In the genomic region with DNA sequence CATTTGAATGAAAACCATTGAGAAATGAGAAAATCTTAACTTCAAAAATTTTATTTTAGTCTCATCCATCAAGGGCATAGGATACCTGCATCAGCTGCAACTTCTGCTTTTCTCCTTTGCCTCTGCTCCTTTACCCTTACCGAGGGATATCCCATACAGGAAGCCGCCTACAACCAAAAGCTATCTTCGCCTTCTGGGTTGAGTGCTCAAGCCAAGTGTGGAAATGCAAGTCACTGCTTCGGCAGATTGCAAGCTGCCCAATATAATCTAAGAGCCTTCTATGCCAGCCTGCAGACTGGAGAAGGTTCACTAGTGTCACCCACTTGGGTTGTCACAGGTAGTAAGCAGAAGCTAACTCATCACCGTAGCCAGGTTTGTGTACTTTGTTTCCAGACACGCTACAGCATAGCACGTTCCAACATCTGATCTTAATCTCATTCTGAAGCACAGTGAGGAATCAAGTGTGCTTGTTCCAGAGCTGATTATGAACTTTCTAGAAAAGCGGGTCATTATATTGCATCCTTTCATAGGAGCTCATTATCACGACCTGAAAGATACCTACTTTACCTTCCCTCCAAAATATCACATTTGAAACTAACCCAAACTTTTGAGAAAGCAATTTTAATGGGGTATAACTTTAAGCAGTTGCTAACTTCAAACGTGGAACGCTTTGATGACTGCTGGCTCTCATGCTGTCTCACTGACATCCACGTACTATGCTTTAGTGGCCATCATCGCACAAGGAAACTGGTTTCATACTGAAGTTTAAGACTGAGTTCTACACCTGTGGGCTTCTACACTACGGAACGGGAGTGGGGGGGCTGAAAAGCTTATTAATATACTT, we compare ENCODE assay signal across 8 cellular contexts. TPM values are rescaled to one million over a fixed set of nuclear protein-coding genes. Genes with fewer than 3 reads are reported as not detected.
DNase-seq lines count a peak whose midpoint lies in the region; ATAC-seq and TF ChIP-seq lines count a peak whose summit lies in the region.

No MANE protein-coding gene starts in this region.

- no peaks in the 10 kb centered on the region for H3K9me3 Mint-ChIP-seq in chondrocyte (ENCODE audit: low read depth)
- peaks cover 0 to 4% (median 0%) of the 10 kb centered on the region in 9 donors for H3K9me3 Mint-ChIP-seq in naive thymus-derived CD8-positive, alpha-beta T cell

- no peaks in the 10 kb centered on the region for H3K27me3 Mint-ChIP-seq in chondrocyte (ENCODE audit: low read depth)
- peaks cover 0 to 7% (median 0%) of the 10 kb centered on the region in 5 donors for H3K27me3 Mint-ChIP-seq in naive thymus-derived CD8-positive, alpha-beta T cell

- H3K4me1 Mint-ChIP-seq in chondrocyte (ENCODE audit: low read depth) = peaks cover 32% of the 10 kb centered on the region
- H3K4me1 Mint-ChIP-seq in naive thymus-derived CD8-positive, alpha-beta T cell = peaks cover 27 to 48% (median 43%) of the 10 kb centered on the region in 4 donors

- TF ChIP-seq POLR2A in GM15510 (IDR thresholded peaks at IDR 0.05; ENCODE audit: borderline replicate concordance, extremely low read depth, insufficient read length) = peak; percentile 31

- peak overlapping the region; percentile 76 for H3K27ac Mint-ChIP-seq in chondrocyte (ENCODE audit: unreplicated experiment)
- peak overlapping the region; percentile 57 to 99 (median 78) for H3K27ac Mint-ChIP-seq in naive thymus-derived CD8-positive, alpha-beta T cell

- H3K4me3 Mint-ChIP-seq in chondrocyte (ENCODE audit: unreplicated experiment) = peak overlapping the region; percentile 90
- peak overlapping the region; percentile 84 to 100 (median 96) for H3K4me3 Mint-ChIP-seq in naive thymus-derived CD8-positive, alpha-beta T cell

- POLR2A ChIA-PET in naive thymus-derived CD8-positive, alpha-beta T cell (lab: Charles Lee) = interaction anchor here (0.5 to 28.6 kb wide), 22 partner anchors 5 to 505 kb away, joined by 3 to 596 read pairs (median 4); a partner anchor contains a TSS

- no peak for DNase-seq in chondrocyte (ENCODE audit: low spot score)
- DNase-seq in naive thymus-derived CD8-positive, alpha-beta T cell = peak in 6 of 10 donors; percentile 33 to 54 (median 47)
- DNase-seq in DMS79 treated with DMSO at 0.1 percent for 48 hours (lab: John Stamatoyannopoulos, UW) = no peak

- peak; percentile 3 to 13 for ATAC-seq in naive thymus-derived CD8-positive, alpha-beta T cell
- no peak for ATAC-seq in GM21529 (IDR thresholded peaks at IDR 0.05; ENCODE audit: unreplicated experiment)
- no peak for ATAC-seq in GM21447 (IDR thresholded peaks at IDR 0.05; ENCODE audit: unreplicated experiment)
- ATAC-seq in HG03139 (IDR thresholded peaks at IDR 0.05; ENCODE audit: unreplicated experiment) = no peak

- peaks cover 23% of the 10 kb centered on the region for H3K36me3 Mint-ChIP-seq in chondrocyte (ENCODE audit: low read depth)
- peaks cover 18 to 44% (median 22%) of the 10 kb centered on the region in 3 donors for H3K36me3 Mint-ChIP-seq in naive thymus-derived CD8-positive, alpha-beta T cell

- no peak for TF ChIP-seq CTCF in chondrocyte (IDR thresholded peaks at IDR 0.05)

TF ChIP-seq in PFSK-1, 5 proteins besides CTCF, POLR2A, EP300 and RAD21:
- TF ChIP-seq POLR2AphosphoS5 (IDR thresholded peaks at IDR 0.05; ENCODE audit: low read depth, low read length) = peak; percentile 66
- no peak for TF ChIP-seq TAF1 (IDR thresholded peaks at IDR 0.05; ENCODE audit: borderline replicate concordance, insufficient read depth, low read length)

RNA-seq across cellular contexts. Expression of a gene that starts 8.0 kb away (rescaled TPM):
- polyA plus RNA-seq in PFSK-1 (2012; ENCODE audit: insufficient read length, low read depth) = 33.0 TPM
- total RNA-seq in chondrocyte = 20.9 to 35.8 TPM (median 21.0 TPM) in 3 replicates
- 10 to 100 TPM; 55.6 to 57.7 TPM for total RNA-seq in naive thymus-derived CD8-positive, alpha-beta T cell
- 10 to 100 TPM; 24.4 to 26.9 (median 26.2) TPM for polyA plus RNA-seq in naive thymus-derived CD8-positive, alpha-beta T cell

RNA-seq across cellular contexts. Expression of a gene that starts 11.6 kb away (rescaled TPM):
- 233 TPM for polyA plus RNA-seq in PFSK-1 (2012; ENCODE audit: insufficient read length, low read depth)
- total RNA-seq in chondrocyte = 27.8 to 34.7 TPM (median 30.0 TPM) in 3 replicates
- 10 to 100 TPM; 14.8 to 18.0 TPM for total RNA-seq in naive thymus-derived CD8-positive, alpha-beta T cell
- 10 to 100 TPM in 2 of 3 donors, 1 to 10 TPM in 1; 9.5 to 14.4 (median 13.9) TPM for polyA plus RNA-seq in naive thymus-derived CD8-positive, alpha-beta T cell

RNA-seq across cellular contexts. Expression of a gene that starts 55.4 kb away (rescaled TPM):
- polyA plus RNA-seq in PFSK-1 (2012; ENCODE audit: insufficient read length, low read depth) = 4.2 TPM
- total RNA-seq in chondrocyte = 5.2 to 52.3 TPM (median 5.6 TPM) in 3 replicates
- total RNA-seq in naive thymus-derived CD8-positive, alpha-beta T cell = 1 to 10 TPM; 1.5 to 2.4 TPM
- polyA plus RNA-seq in naive thymus-derived CD8-positive, alpha-beta T cell = 1 to 10 TPM in 2 of 3 donors, under 1 TPM in 1; 0.35 to 1.9 (median 1.4) TPM

Comparison
In these comparisons a context has a peak if more than half of its experiments do, and no peak if none do; other contexts are left out.
1. DNase-seq: peak in naive thymus-derived CD8-positive, alpha-beta T cell (6 of 10); none in chondrocyte (single experiment) and DMS79 treated with DMSO at 0.1 percent for 48 hours (single experiment).
2. ATAC-seq: peak in naive thymus-derived CD8-positive, alpha-beta T cell (2 of 2); none in GM21529 (single experiment), GM21447 (single experiment) and HG03139 (single experiment).